30 cellular contexts compared by ENCODE assay signal in the genomic region with DNA sequence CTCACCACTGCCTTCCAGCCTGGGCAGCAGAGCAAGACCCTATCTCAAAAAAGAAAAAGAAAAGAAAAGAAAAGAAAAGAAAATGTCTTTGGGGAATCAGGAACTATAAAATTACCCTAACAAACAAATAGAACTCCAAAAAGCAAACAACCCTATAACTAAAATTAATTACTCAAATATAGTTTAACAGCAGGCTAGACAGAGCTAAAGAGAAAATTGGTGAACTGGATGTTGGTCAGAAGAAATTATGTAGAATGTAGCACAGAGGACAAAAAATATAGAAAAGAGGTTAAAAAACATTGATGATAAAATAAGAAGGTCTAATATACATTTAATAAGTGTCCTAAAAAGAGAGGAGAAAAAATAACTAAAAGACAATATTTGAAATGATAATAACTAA.
"Had no signal": no experiment of that assay in that cellular context is flagged by ENCODE, and none has a peak within 500 bp of the region (broad histone marks: within the 10 kb centered on the region; RNA-seq: fewer than 3 reads in every experiment).

No MANE protein-coding gene starts in this region.

- DNase-seq: activated CD4-positive, alpha-beta T cell treated with anti-CD3 and anti-CD28 coated beads for 1 hour; activated CD4-positive, alpha-beta T cell treated with anti-CD3 and anti-CD28 coated beads for 4 hours; activated CD4-positive, alpha-beta T cell treated with anti-CD3 and anti-CD28 coated beads, Interleukin-2, amount 50 U/mL, for 1 hour; activated CD4-positive, alpha-beta T cell treated with anti-CD3 and anti-CD28 coated beads, Interleukin-2, amount 50 U/mL, for 48 hours; activated CD8-positive, alpha-beta memory T cell treated with anti-CD3 and anti-CD28 coated beads for 24 hours; activated CD8-positive, alpha-beta T cell treated with anti-CD3 and anti-CD28 coated beads for 36 hours; activated effector memory CD4-positive, alpha-beta T cell treated with anti-CD3 and anti-CD28 coated beads, Interleukin-2, amount 50 U/mL, for 16 hours; activated naive CD4-positive, alpha-beta T cell treated with anti-CD3 and anti-CD28 coated beads, Interleukin-2, amount 10 ng/mL, durations not matched to agents 7 days and 5 days; activated T-cell treated with anti-CD3 and anti-CD28 coated beads, Interleukin-2, amount 50 U/mL, for 1 hour; activated T-cell treated with anti-CD3 and anti-CD28 coated beads, Interleukin-2, amount 50 U/mL, for 48 hours; amniotic stem cell; anterior cingulate cortex; brain microvascular endothelial cell; cortex of kidney; effector CD4-positive, alpha-beta T cell; effector memory CD8-positive, alpha-beta T cell; esophagus squamous epithelium; foreskin melanocyte; heart right ventricle; T-helper 2 cell had no signal

- H3K4me1 Mint-ChIP-seq: activated naive CD4-positive, alpha-beta T cell treated with anti-CD3 and anti-CD28 coated beads, Interleukin-2, amount 10 ng/mL, durations not matched to agents 7 days and 5 days; central memory CD8-positive, alpha-beta T cell had no signal

- H3K27ac ChIP-seq: brain microvascular endothelial cell, epithelial cell of prostate, esophagus squamous epithelium, gastroesophageal sphincter, heart right ventricle, hepatocyte had no signal

- H3K4me3 Mint-ChIP-seq: activated CD8-positive, alpha-beta T cell treated with anti-CD3 and anti-CD28 coated beads for 36 hours; activated naive CD4-positive, alpha-beta T cell treated with anti-CD3 and anti-CD28 coated beads, Interleukin-2, amount 10 ng/mL, durations not matched to agents 7 days and 5 days; activated naive CD8-positive, alpha-beta T cell; activated T-helper 1 cell treated with anti-CD3 and anti-CD28 coated beads, Interleukin-12 subunit alpha, Interleukin-12 subunit beta, Interleukin-2, Interleukin-4 antibody, amounts not matched to agents 30 ng/mL and 10 ng/mL and 1 ng/mL, durations not matched to agents 14 hours and 24 hours and 36 hours; central memory CD8-positive, alpha-beta T cell; effector memory CD8-positive, alpha-beta T cell had no signal

- H3K4me2 ChIP-seq: hepatocyte had no signal

- H3K27ac Mint-ChIP-seq: activated CD8-positive, alpha-beta T cell treated with anti-CD3 and anti-CD28 coated beads for 36 hours; activated naive CD4-positive, alpha-beta T cell treated with anti-CD3 and anti-CD28 coated beads, Interleukin-2, amount 10 ng/mL, durations not matched to agents 7 days and 5 days; activated naive CD8-positive, alpha-beta T cell; activated T-helper 1 cell treated with anti-CD3 and anti-CD28 coated beads, Interleukin-12 subunit alpha, Interleukin-12 subunit beta, Interleukin-2, Interleukin-4 antibody, amounts not matched to agents 30 ng/mL and 10 ng/mL and 1 ng/mL, durations not matched to agents 14 hours and 24 hours and 36 hours; activated T-helper 2 cell treated with anti-CD3 and anti-CD28 coated beads, Interferon-gamma antibody, Interleukin-2, Interleukin-4, amounts not matched to agents 10 μg/mL and 5 μg/mL and 100 μg/mL, durations not matched to agents 14 hours and 24 hours and 36 hours; effector memory CD8-positive, alpha-beta T cell had no signal

- FAIRE-seq: astrocyte, bronchial epithelial cell, endothelial cell of umbilical vein had no signal

- H3K9me3 ChIP-seq: esophagus squamous epithelium had no signal

- ATAC-seq: activated CD8-positive, alpha-beta T cell treated with anti-CD3 and anti-CD28 coated beads for 36 hours; effector memory CD8-positive, alpha-beta T cell; gastroesophageal sphincter; heart right ventricle had no signal

- H3K4me1 ChIP-seq: esophagus squamous epithelium, gastroesophageal sphincter, heart right ventricle had no signal

- H3K4me3 ChIP-seq: esophagus squamous epithelium, gastroesophageal sphincter, heart right ventricle, hepatocyte had no signal

- H3K36me3 ChIP-seq: brain microvascular endothelial cell, esophagus squamous epithelium, gastroesophageal sphincter, heart right ventricle had no signal

- H3K36me3 Mint-ChIP-seq: activated naive CD4-positive, alpha-beta T cell treated with anti-CD3 and anti-CD28 coated beads, Interleukin-2, amount 10 ng/mL, durations not matched to agents 7 days and 5 days; activated naive CD8-positive, alpha-beta T cell had no signal

- H2AFZ ChIP-seq: hepatocyte had no signal

- H3K79me2 ChIP-seq: hepatocyte had no signal

- H3K9me3 Mint-ChIP-seq: activated CD8-positive, alpha-beta T cell treated with anti-CD3 and anti-CD28 coated beads for 36 hours; activated naive CD4-positive, alpha-beta T cell treated with anti-CD3 and anti-CD28 coated beads, Interleukin-2, amount 10 ng/mL, durations not matched to agents 7 days and 5 days; activated T-helper 1 cell treated with anti-CD3 and anti-CD28 coated beads, Interleukin-12 subunit alpha, Interleukin-12 subunit beta, Interleukin-2, Interleukin-4 antibody, amounts not matched to agents 30 ng/mL and 10 ng/mL and 1 ng/mL, durations not matched to agents 14 hours and 24 hours and 36 hours; activated T-helper 2 cell treated with anti-CD3 and anti-CD28 coated beads, Interferon-gamma antibody, Interleukin-2, Interleukin-4, amounts not matched to agents 10 μg/mL and 5 μg/mL and 100 μg/mL, durations not matched to agents 14 hours and 24 hours and 36 hours had no signal

- H3K27me3 ChIP-seq: brain microvascular endothelial cell, esophagus squamous epithelium, gastroesophageal sphincter, heart right ventricle, hepatocyte had no signal
